Comparison of ENCODE assay signal across 12 cellular contexts in genomic region chr6:35717449-35718353, GRCh38. TPM values are rescaled to one million over a fixed set of nuclear protein-coding genes. Genes with fewer than 3 reads are reported as not detected.
DNase-seq lines count a peak whose midpoint lies in the region; ATAC-seq, FAIRE-seq and TF ChIP-seq lines count a peak whose summit lies in the region.
"Had no signal": no experiment of that assay in that cellular context is flagged by ENCODE, and none has a peak within 500 bp of the region (broad histone marks: within the 10 kb centered on the region; RNA-seq: fewer than 3 reads in every experiment).

No MANE protein-coding gene starts in this region.

- H3K27ac ChIP-seq in OCI-LY7 (ENCODE audit: low read depth, low read length, poor library complexity, severe bottlenecking) (peak overlapping the region; percentile 89), endothelial cell of umbilical vein (ENCODE audit: insufficient read depth, low read depth, low read length) (no peak overlapping the region), kidney (ENCODE audit: low read depth in 2 of 2, low read length in 2 of 2) (no peak overlapping the region)

- TF ChIP-seq POLR2A in endothelial cell of umbilical vein (IDR thresholded peaks at IDR 0.05; ENCODE audit: low read depth, low read length), result no peak

- no peaks in the 10 kb centered on the region for H3K9me1 ChIP-seq in endothelial cell of umbilical vein (replicated peaks; ENCODE audit: control insufficient read depth, extremely low read depth, insufficient read depth, low read length)

- BruUV-seq in OCI-LY7 (replicated peaks; lab: Mats Ljungman, UMichigan) (no TSS peak), endothelial cell of umbilical vein (replicated peaks; lab: Mats Ljungman, UMichigan) (no TSS peak)

- H3K27me3 Mint-ChIP-seq in T-helper 1 cell treated with Interleukin-12 subunit alpha and Interleukin-12 subunit beta and Interleukin-4 antibody, amounts not matched to agents 30 μg/mL and 1 μg/mL, for 36 hours (ENCODE audit: low read depth), result no peaks in the 10 kb centered on the region
- H3K27me3 Mint-ChIP-seq in stimulated activated naive B cell treated with anti-CD40 and anti-IgM and Interleukin-4, amounts not matched to agents 10 μg/mL and 1 μg/mL and 100 μg/mL, for 72 hours, result no peaks in the 10 kb centered on the region

- H3K9me3 ChIP-seq in OCI-LY7 (ENCODE audit: low read length) (no peaks in the 10 kb centered on the region), endothelial cell of umbilical vein (replicated peaks; ENCODE audit: control insufficient read depth, insufficient read depth, low read length) (no peaks in the 10 kb centered on the region), kidney (ENCODE audit: control insufficient read depth in 1 of 2, low read length in 2 of 2) (no peaks in the 10 kb centered on the region)

- H4K20me1 ChIP-seq in OCI-LY7 (ENCODE audit: insufficient read depth, low read length) (no peaks in the 10 kb centered on the region), endothelial cell of umbilical vein (replicated peaks; ENCODE audit: control insufficient read depth, extremely low read depth, insufficient read depth, low read length) (no peaks in the 10 kb centered on the region)

- POLR2A ChIA-PET in OCI-LY7 (lab: Charles Lee) (interaction anchor here (0.7 kb wide), 1 partner anchor 45 kb away, joined by 3 read pairs; no protein-coding TSS in a partner anchor), endothelial cell of umbilical vein (lab: Charles Lee) (no interaction called here)

- H3K36me3 ChIP-seq in OCI-LY7 (ENCODE audit: insufficient read depth, low read length), result peaks cover 7% of the 10 kb centered on the region
- no peaks in the 10 kb centered on the region for H3K36me3 ChIP-seq in endothelial cell of umbilical vein (ENCODE audit: control insufficient read depth in 2 of 2, extremely low read depth in 1 of 2, insufficient read depth in 2 of 2, low read length in 2 of 2)
- no peaks in the 10 kb centered on the region for H3K36me3 ChIP-seq in kidney (ENCODE audit: control insufficient read depth in 1 of 2, insufficient read depth in 2 of 2, low read length in 2 of 2)

- H3K4me3 Mint-ChIP-seq in T-helper 1 cell treated with Interleukin-12 subunit alpha and Interleukin-12 subunit beta and Interleukin-4 antibody, amounts not matched to agents 30 μg/mL and 1 μg/mL, for 36 hours, result peak overlapping the region; percentile 41
- peak overlapping the region in 1 of 2 donors; percentile 37 for H3K4me3 Mint-ChIP-seq in stimulated activated naive B cell treated with anti-CD40 and anti-IgM and Interleukin-4, amounts not matched to agents 10 μg/mL and 1 μg/mL and 100 μg/mL, for 72 hours

- no peak for DNase-seq in T-helper 1 cell
- peak; percentile 36 for DNase-seq in OCI-LY7 (ENCODE audit: low spot score)
- no peak for DNase-seq in endothelial cell of umbilical vein (ENCODE audit: low read depth, low spot score)
- DNase-seq in stimulated activated naive B cell treated with anti-CD40 and anti-IgM and Interleukin-4, amounts not matched to agents 10 μg/mL and 1 μg/mL and 100 μg/mL, for 72 hours, result no peak
- DNase-seq in cerebellar cortex (ENCODE audit: low spot score), result no peak
- no peak for DNase-seq in kidney
- DNase-seq: 8988T, trophoblast cell had no signal

- TF ChIP-seq CTCF in OCI-LY7 (conservative IDR thresholded peaks at IDR 0.05; ENCODE audit: low read length) (no peak), endothelial cell of umbilical vein (IDR thresholded peaks at IDR 0.05; ENCODE audit: extremely low read depth in 1 of 2, insufficient read depth in 1 of 2, low read depth in 1 of 2, low read length in 2 of 2) (no peak), kidney (IDR thresholded peaks at IDR 0.05; ENCODE audit: borderline replicate concordance, extremely low read depth, insufficient read depth) (no peak)

- peak overlapping the region; percentile 39; the same call in 1 of the 2 replicates for H2AFZ ChIP-seq in OCI-LY7 (ENCODE audit: low read length)
- peak overlapping the region; percentile 54 for H2AFZ ChIP-seq in endothelial cell of umbilical vein (ENCODE audit: low read depth, low read length)

- intact Hi-C loops in OCI-LY7 (cut with micrococcal nuclease; ENCODE audit: unreplicated experiment) (loop anchor here (2.0 kb wide), 1 partner anchor 29 kb away; the partner anchor contains the start of gene FKBP5), endothelial cell of umbilical vein (cut with micrococcal nuclease) (no loop called here), kidney (cut with DNase I) (no loop called here)

- H3K27ac Mint-ChIP-seq in T-helper 1 cell treated with Interleukin-12 subunit alpha and Interleukin-12 subunit beta and Interleukin-4 antibody, amounts not matched to agents 30 μg/mL and 1 μg/mL, for 36 hours, result peak overlapping the region; percentile 87
- peak overlapping the region; percentile 63 for H3K27ac Mint-ChIP-seq in stimulated activated naive B cell treated with anti-CD40 and anti-IgM and Interleukin-4, amounts not matched to agents 10 μg/mL and 1 μg/mL and 100 μg/mL, for 72 hours

- no peaks in the 10 kb centered on the region for H3K9me2 ChIP-seq in OCI-LY7 (ENCODE audit: insufficient read depth, low read length)

- peaks cover 53% of the 10 kb centered on the region for H3K4me1 Mint-ChIP-seq in T-helper 1 cell treated with Interleukin-12 subunit alpha and Interleukin-12 subunit beta and Interleukin-4 antibody, amounts not matched to agents 30 μg/mL and 1 μg/mL, for 36 hours (ENCODE audit: low read depth)
- peaks cover 43 to 46% of the 10 kb centered on the region in 2 donors for H3K4me1 Mint-ChIP-seq in stimulated activated naive B cell treated with anti-CD40 and anti-IgM and Interleukin-4, amounts not matched to agents 10 μg/mL and 1 μg/mL and 100 μg/mL, for 72 hours

- no peaks in the 10 kb centered on the region for H3K36me3 Mint-ChIP-seq in T-helper 1 cell treated with Interleukin-12 subunit alpha and Interleukin-12 subunit beta and Interleukin-4 antibody, amounts not matched to agents 30 μg/mL and 1 μg/mL, for 36 hours (ENCODE audit: low read depth)
- no peaks in the 10 kb centered on the region for H3K36me3 Mint-ChIP-seq in stimulated activated naive B cell treated with anti-CD40 and anti-IgM and Interleukin-4, amounts not matched to agents 10 μg/mL and 1 μg/mL and 100 μg/mL, for 72 hours

- H3K27me3 ChIP-seq in endothelial cell of umbilical vein (ENCODE audit: control insufficient read depth in 2 of 2, insufficient read depth in 2 of 2, low read length in 2 of 2), result no peaks in the 10 kb centered on the region

- no peak overlapping the region for H3K9ac ChIP-seq in endothelial cell of umbilical vein (replicated peaks; ENCODE audit: extremely low read depth, insufficient read depth, low read length)
- peak overlapping the region in 1 of 2 donors; percentile 12 for H3K9ac ChIP-seq in kidney (ENCODE audit: low read length in 2 of 2)

- H3K79me2 ChIP-seq in OCI-LY7 (ENCODE audit: insufficient read depth, low read depth, low read length), result no peaks in the 10 kb centered on the region
- no peaks in the 10 kb centered on the region for H3K79me2 ChIP-seq in endothelial cell of umbilical vein (ENCODE audit: control insufficient read depth, insufficient read depth, low read length)

- H3K4me2 ChIP-seq in OCI-LY7 (ENCODE audit: low read length), result peak overlapping the region; percentile 65
- no peak overlapping the region for H3K4me2 ChIP-seq in endothelial cell of umbilical vein (ENCODE audit: insufficient read depth, low read length)

- no peaks in the 10 kb centered on the region for H3K9me3 Mint-ChIP-seq in T-helper 1 cell treated with Interleukin-12 subunit alpha and Interleukin-12 subunit beta and Interleukin-4 antibody, amounts not matched to agents 30 μg/mL and 1 μg/mL, for 36 hours
- no peaks in the 10 kb centered on the region for H3K9me3 Mint-ChIP-seq in stimulated activated naive B cell treated with anti-CD40 and anti-IgM and Interleukin-4, amounts not matched to agents 10 μg/mL and 1 μg/mL and 100 μg/mL, for 72 hours

- H3K4me1 ChIP-seq in OCI-LY7 (ENCODE audit: insufficient read depth, low read length, poor library complexity, severe bottlenecking) (peaks cover 74% of the 10 kb centered on the region), endothelial cell of umbilical vein (ENCODE audit: control insufficient read depth, extremely low read depth, insufficient read depth, low read length) (peaks cover 31% of the 10 kb centered on the region), kidney (ENCODE audit: control insufficient read depth in 1 of 2, insufficient read depth in 1 of 2, low read depth in 1 of 2, low read length in 2 of 2) (peaks cover 19 to 29% of the 10 kb centered on the region in 2 donors)

- H3K4me3 ChIP-seq in OCI-LY7 (ENCODE audit: low read depth, low read length, poor library complexity, severe bottlenecking) (peak overlapping the region; percentile 51), endothelial cell of umbilical vein (replicated peaks in 1 of 3; ENCODE audit: insufficient read depth in 1 of 3, low read depth in 1 of 3, low read length in 3 of 3) (no peak overlapping the region), kidney (ENCODE audit: low read length in 2 of 2) (no peak overlapping the region)

- dilution Hi-C loops in endothelial cell of umbilical vein (cut with MboI; ENCODE audit: extremely low pct_ligation_motif_present, low sequenced_read_pairs), result no loop called here

- ATAC-seq in stimulated activated naive B cell treated with anti-CD40 and anti-IgM and Interleukin-4, amounts not matched to agents 10 μg/mL and 1 μg/mL and 100 μg/mL, for 72 hours (replicated peaks), result no peak
- no peak for ATAC-seq in GM21619 (IDR thresholded peaks at IDR 0.05; ENCODE audit: unreplicated experiment)

- CTCF ChIA-PET in OCI-LY7 (lab: Charles Lee; ENCODE audit: unreplicated experiment), result no interaction called here
- CTCF ChIA-PET in endothelial cell of umbilical vein (lab: Charles Lee), result interaction anchor here (1.1 to 2.4 kb wide), 3 partner anchors 18 to 31 kb away, joined by 3 to 12 read pairs (median 5); partner anchors contain the start of gene ARMC12

- no peak for FAIRE-seq in endothelial cell of umbilical vein (lab: Jason Lieb, UNC)
- no peak for FAIRE-seq in kidney (lab: Jason Lieb, UNC)

RNA-seq across cellular contexts. Expression of gene ARMC12, which starts 19.1 kb away (rescaled TPM):
- total RNA-seq in OCI-LY7 (2014; rRNA removed; shearing (Covaris generic)), result 3.4 and 3.7 TPM in 2 replicates
- 4.4 and 4.9 TPM in 2 replicates for total RNA-seq in OCI-LY7 (2022)
- 0.90 and 0.91 TPM in 2 replicates for total RNA-seq in endothelial cell of umbilical vein
- 1.9 and 2.1 TPM in 2 replicates for polyA plus RNA-seq in endothelial cell of umbilical vein
- polyA plus RNA-seq in endothelial cell of umbilical vein (2011; cell fraction: cytosol; rRNA removed), result 0.59 and 0.68 TPM in 2 replicates
- 6.1 and 8.3 TPM in 2 replicates for polyA plus RNA-seq in endothelial cell of umbilical vein (2011; cell fraction: nucleus; rRNA removed)
- polyA plus RNA-seq in endothelial cell of umbilical vein (2012), result 0.72 and 0.91 TPM in 2 replicates
- 0.36 and 1.00 TPM in 2 replicates for polyA minus RNA-seq in endothelial cell of umbilical vein
- polyA minus RNA-seq in endothelial cell of umbilical vein (2011; cell fraction: cytosol; rRNA and poly(A)+ RNA removed), result not detected
- polyA minus RNA-seq in endothelial cell of umbilical vein (2011; cell fraction: nucleus; rRNA and poly(A)+ RNA removed), result 1.1 TPM in 1 of 2 replicates, not detected in the other
- 0.47 TPM for total RNA-seq in kidney
- polyA plus RNA-seq in kidney (ENCODE audit: insufficient read depth, low read depth, low replicate concordance), result 0.69 TPM
- total RNA-seq: glomerular endothelial cell had no signal

RNA-seq across cellular contexts. Expression of gene FKBP5, which starts 29.0 kb away (rescaled TPM):
- 42.5 and 43.2 TPM in 2 replicates for total RNA-seq in OCI-LY7 (2014; rRNA removed; shearing (Covaris generic))
- total RNA-seq in OCI-LY7 (2022) (79.1 and 81.4 TPM in 2 replicates), endothelial cell of umbilical vein (56.8 and 70.6 TPM in 2 replicates), kidney (267 TPM)
- polyA plus RNA-seq in endothelial cell of umbilical vein (11.4 and 16.7 TPM in 2 replicates), kidney (ENCODE audit: insufficient read depth, low read depth, low replicate concordance) (45.6 TPM)
- polyA plus RNA-seq in endothelial cell of umbilical vein (2011; cell fraction: cytosol; rRNA removed), result 25.2 and 28.8 TPM in 2 replicates
- polyA plus RNA-seq in endothelial cell of umbilical vein (2011; cell fraction: nucleus; rRNA removed), result 21.3 and 25.5 TPM in 2 replicates
- polyA plus RNA-seq in endothelial cell of umbilical vein (2012), result 45.7 and 53.5 TPM in 2 replicates
- polyA minus RNA-seq in endothelial cell of umbilical vein, result 16.7 and 19.6 TPM in 2 replicates
- polyA minus RNA-seq in endothelial cell of umbilical vein (2011; cell fraction: cytosol; rRNA and poly(A)+ RNA removed), result 6.9 TPM
- polyA minus RNA-seq in endothelial cell of umbilical vein (2011; cell fraction: nucleus; rRNA and poly(A)+ RNA removed), result 14.3 and 19.4 TPM in 2 replicates

RNA-seq across cellular contexts. Expression of gene CLPSL2, which starts 58.7 kb away (rescaled TPM):
- not detected in 2 replicates for total RNA-seq in OCI-LY7 (2014; rRNA removed; shearing (Covaris generic))
- not detected in 2 replicates for total RNA-seq in OCI-LY7 (2022)
- total RNA-seq in endothelial cell of umbilical vein, result not detected in 2 replicates
- polyA plus RNA-seq in endothelial cell of umbilical vein, result not detected in 2 replicates
- not detected in 2 replicates for polyA plus RNA-seq in endothelial cell of umbilical vein (2011; cell fraction: cytosol; rRNA removed)
- not detected in 2 replicates for polyA plus RNA-seq in endothelial cell of umbilical vein (2011; cell fraction: nucleus; rRNA removed)
- polyA plus RNA-seq in endothelial cell of umbilical vein (2012), result not detected in 2 replicates
- polyA minus RNA-seq in endothelial cell of umbilical vein, result not detected in 2 replicates
- polyA minus RNA-seq in endothelial cell of umbilical vein (2011; cell fraction: cytosol; rRNA and poly(A)+ RNA removed), result not detected
- not detected in 2 replicates for polyA minus RNA-seq in endothelial cell of umbilical vein (2011; cell fraction: nucleus; rRNA and poly(A)+ RNA removed)
- total RNA-seq in kidney, result not detected
- polyA plus RNA-seq in kidney (ENCODE audit: insufficient read depth, low read depth, low replicate concordance), result not detected
- total RNA-seq: glomerular endothelial cell, mucosa of gallbladder had no signal
